ENCODE assay signal across 18 cellular contexts in genomic region chr20:11331096-11331495, GRCh38.
DNase-seq lines count a peak whose midpoint lies in the region; FAIRE-seq and TF ChIP-seq lines count a peak whose summit lies in the region.
"Had no signal": no experiment of that assay in that cellular context is flagged by ENCODE, and none has a peak within 500 bp of the region (broad histone marks: within the 10 kb centered on the region; RNA-seq: fewer than 3 reads in every experiment).

No MANE protein-coding gene starts in this region.

- peaks cover 12% of the 10 kb centered on the region for H3K4me1 Mint-ChIP-seq in type B pancreatic cell (ENCODE audit: unreplicated experiment)

- peaks cover 6% of the 10 kb centered on the region for H3K9me3 Mint-ChIP-seq in type B pancreatic cell

- H3K27me3 ChIP-seq in bronchial epithelial cell (ENCODE audit: control insufficient read depth, insufficient read depth, low read length) (no peaks in the 10 kb centered on the region), keratinocyte (ENCODE audit: control insufficient read depth, extremely low read depth, insufficient read depth, low read length) (no peaks in the 10 kb centered on the region)
- H3K27me3 ChIP-seq: BE2C, Peyer's patch had no signal

- H3K27ac Mint-ChIP-seq in type B pancreatic cell: no peak overlapping the region
- H3K27ac Mint-ChIP-seq: CD8-positive, alpha-beta T cell had no signal

- no peak overlapping the region for H3K9ac ChIP-seq in keratinocyte (ENCODE audit: control insufficient read depth, extremely low read depth, insufficient read depth, low read length)

- no peaks in the 10 kb centered on the region for H3K79me2 ChIP-seq in keratinocyte (ENCODE audit: control insufficient read depth, insufficient read depth, low read length)

- H3K4me1 ChIP-seq in keratinocyte (ENCODE audit: control insufficient read depth, extremely low read depth, insufficient read depth, low read length): peaks cover 13% of the 10 kb centered on the region
- H3K4me1 ChIP-seq: BE2C, Peyer's patch had no signal

- FAIRE-seq in bronchial epithelial cell (lab: Jason Lieb, UNC) (no peak), keratinocyte (lab: Jason Lieb, UNC) (peak; percentile 48)
- FAIRE-seq: D721Med had no signal

- no peak overlapping the region for H3K4me3 Mint-ChIP-seq in type B pancreatic cell
- H3K4me3 Mint-ChIP-seq: CD8-positive, alpha-beta T cell had no signal

- no peaks in the 10 kb centered on the region for H3K36me3 Mint-ChIP-seq in type B pancreatic cell
- H3K36me3 Mint-ChIP-seq: CD8-positive, alpha-beta T cell had no signal

- DNase-seq in ACHN: peak; percentile 77
- peak; percentile 65 for DNase-seq in HT1080 (ENCODE audit: low read depth)
- peak; percentile 87 for DNase-seq in bronchial epithelial cell (ENCODE audit: low read depth)
- no peak for DNase-seq in keratinocyte (ENCODE audit: low read depth, low spot score)
- no peak for DNase-seq in iPS-NIHi11 (ENCODE audit: low spot score)
- no peak for DNase-seq in DMS53 (lab: John Stamatoyannopoulos, UW)
- DNase-seq in DMS153 (lab: John Stamatoyannopoulos, UW): no peak
- DNase-seq in type B pancreatic cell (ENCODE audit: extremely low spot score, unreplicated experiment): no peak
- DNase-seq: BE2C; CD8-positive, alpha-beta T cell; KG1; NCI-H187 treated with DMSO at 0.1 percent for 48 hours; NCI-H2171 treated with DMSO at 0.1 percent for 48 hours; NCI-H510A; Peyer's patch; SIG-M5 had no signal

- H3K36me3 ChIP-seq in bronchial epithelial cell (ENCODE audit: control insufficient read depth, insufficient read depth, low read length) (no peaks in the 10 kb centered on the region), keratinocyte (ENCODE audit: control insufficient read depth in 2 of 2, extremely low read depth in 1 of 2, insufficient read depth in 2 of 2, low read length in 2 of 2) (no peaks in the 10 kb centered on the region)
- H3K36me3 ChIP-seq: BE2C, HAP-1, Peyer's patch had no signal

- no peaks in the 10 kb centered on the region for H4K20me1 ChIP-seq in keratinocyte (ENCODE audit: control insufficient read depth, extremely low read depth, insufficient read depth, low read length)

- TF ChIP-seq CTCF in bronchial epithelial cell (IDR thresholded peaks at IDR 0.05; ENCODE audit: insufficient read depth, low read length, severe bottlenecking) (no peak), keratinocyte (optimal IDR thresholded peaks at IDR 0.05 in 1 of 3, IDR thresholded peaks at IDR 0.05 in 1 of 3, conservative IDR thresholded peaks at IDR 0.05 in 1 of 3; ENCODE audit: extremely low read depth in 1 of 3, insufficient read depth in 2 of 3, low read length in 3 of 3) (no peak), type B pancreatic cell (conservative IDR thresholded peaks at IDR 0.05) (no peak)

- H3K4me2 ChIP-seq in keratinocyte (ENCODE audit: control insufficient read depth, extremely low read depth, insufficient read depth, low read depth, low read length): no peak overlapping the region

- in situ Hi-C loops in ACHN (cut with HindIII; ENCODE audit: low pct_ligation_motif_present, low pct_unique_long_range_greater_than_20kb, low sequenced_read_pairs): no loop called here

- H3K4me3 ChIP-seq in bronchial epithelial cell (ENCODE audit: low read depth, low read length): no peak overlapping the region
- H3K4me3 ChIP-seq in keratinocyte (ENCODE audit: control insufficient read depth in 2 of 3, extremely low read depth in 1 of 3, insufficient read depth in 2 of 3, low read depth in 1 of 3, low read length in 3 of 3): no peak overlapping the region
- H3K4me3 ChIP-seq: HAP-1, Peyer's patch had no signal

- no peak overlapping the region for H3K27ac ChIP-seq in keratinocyte (ENCODE audit: control insufficient read depth, insufficient read depth, low read length)
- H3K27ac ChIP-seq: Peyer's patch had no signal

- no peaks in the 10 kb centered on the region for H3K9me1 ChIP-seq in keratinocyte (ENCODE audit: control insufficient read depth, extremely low read depth, insufficient read depth, low read length)

- H3K27me3 Mint-ChIP-seq in type B pancreatic cell: peaks cover 3% of the 10 kb centered on the region

- dilution Hi-C loops in keratinocyte (cut with MboI; ENCODE audit: extremely low pct_ligation_motif_present, low sequenced_read_pairs): no loop called here

- no peaks in the 10 kb centered on the region for H3K9me3 ChIP-seq in keratinocyte (ENCODE audit: control insufficient read depth, low read depth, low read length)
- H3K9me3 ChIP-seq: BE2C, HAP-1, Peyer's patch had no signal

- H2AFZ ChIP-seq in keratinocyte (ENCODE audit: control insufficient read depth, low read length): no peak overlapping the region

Comparison
In these comparisons a context has a peak if more than half of its experiments do, and no peak if none do; other contexts are left out.
1. DNase-seq: peak in ACHN (single experiment), HT1080 (single experiment) and bronchial epithelial cell (single experiment); none in keratinocyte (single experiment), iPS-NIHi11 (single experiment), DMS53 (single experiment), DMS153 (single experiment) and type B pancreatic cell (single experiment).